1 cellular context compared by ENCODE assay signal in genomic region chr6:37306624-37307222, GRCh38.
TF ChIP-seq lines count a peak whose summit lies in the region.

No MANE protein-coding gene starts in this region.

TF ChIP-seq in neural cell, 6 proteins besides CTCF, POLR2A, EP300 and RAD21:
- TF ChIP-seq POLR2AphosphoS5 (IDR thresholded peaks at IDR 0.05) (peak; percentile 27), SMC3 (conservative IDR thresholded peaks at IDR 0.05; ENCODE audit: poor library complexity) (no peak)
